ENCODE assay signal across 1 cellular context in the genomic region with DNA sequence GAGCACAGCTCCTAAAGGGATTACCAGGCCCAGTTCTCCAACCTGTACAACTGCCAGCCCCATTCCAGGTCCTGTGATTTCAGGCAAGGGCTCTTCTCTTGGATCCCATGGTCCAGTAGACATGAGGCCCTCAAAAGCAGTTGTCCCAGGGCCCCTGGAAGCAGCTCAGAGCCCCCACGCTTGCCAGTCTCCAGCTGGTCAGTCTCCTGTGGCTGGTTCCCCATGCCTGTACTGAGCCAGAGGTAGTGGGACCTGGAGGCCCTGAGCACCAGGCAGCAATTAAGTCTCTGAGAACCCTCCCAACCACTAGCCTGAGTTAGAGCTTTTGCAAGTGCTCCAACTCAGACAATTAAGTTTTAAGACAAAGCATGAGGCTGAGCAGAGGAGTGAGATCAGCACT.
TF ChIP-seq lines count a peak whose summit lies in the region.

No MANE protein-coding gene starts in this region.

TF ChIP-seq in K562, 482 proteins besides CTCF, POLR2A, EP300 and RAD21:
- TF ChIP-seq CBFA2T2 (conservative IDR thresholded peaks at IDR 0.05) (no peak), ZNF584 (CRISPR knock-in tag; IDR thresholded peaks at IDR 0.05; ENCODE audit: low read depth) (no peak), GTF2E2 (tag; IDR thresholded peaks at IDR 0.05) (no peak), ZC3H8 (IDR thresholded peaks at IDR 0.05) (no peak), BRD9 (IDR thresholded peaks at IDR 0.05; ENCODE audit: low read depth, partially characterized antibody) (no peak), BDP1 (IDR thresholded peaks at IDR 0.05; ENCODE audit: insufficient read depth, insufficient read length) (no peak), ZBTB2 (IDR thresholded peaks at IDR 0.05) (no peak), ZFPM2 (CRISPR knock-in tag; IDR thresholded peaks at IDR 0.05) (no peak), ZNF551 (CRISPR knock-in tag; IDR thresholded peaks at IDR 0.05) (no peak), KDM5B (IDR thresholded peaks at IDR 0.05; ENCODE audit: insufficient replicate concordance, low read depth, low read length) (no peak)
- TF ChIP-seq, protein P1, sequence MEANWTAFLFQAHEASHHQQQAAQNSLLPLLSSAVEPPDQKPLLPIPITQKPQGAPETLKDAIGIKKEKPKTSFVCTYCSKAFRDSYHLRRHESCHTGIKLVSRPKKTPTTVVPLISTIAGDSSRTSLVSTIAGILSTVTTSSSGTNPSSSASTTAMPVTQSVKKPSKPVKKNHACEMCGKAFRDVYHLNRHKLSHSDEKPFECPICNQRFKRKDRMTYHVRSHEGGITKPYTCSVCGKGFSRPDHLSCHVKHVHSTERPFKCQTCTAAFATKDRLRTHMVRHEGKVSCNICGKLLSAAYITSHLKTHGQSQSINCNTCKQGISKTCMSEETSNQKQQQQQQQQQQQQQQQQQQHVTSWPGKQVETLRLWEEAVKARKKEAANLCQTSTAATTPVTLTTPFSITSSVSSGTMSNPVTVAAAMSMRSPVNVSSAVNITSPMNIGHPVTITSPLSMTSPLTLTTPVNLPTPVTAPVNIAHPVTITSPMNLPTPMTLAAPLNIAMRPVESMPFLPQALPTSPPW (CRISPR knock-in tag; IDR thresholded peaks at IDR 0.05) = no peak
